1 cellular context compared by ENCODE assay signal in the genomic region with DNA sequence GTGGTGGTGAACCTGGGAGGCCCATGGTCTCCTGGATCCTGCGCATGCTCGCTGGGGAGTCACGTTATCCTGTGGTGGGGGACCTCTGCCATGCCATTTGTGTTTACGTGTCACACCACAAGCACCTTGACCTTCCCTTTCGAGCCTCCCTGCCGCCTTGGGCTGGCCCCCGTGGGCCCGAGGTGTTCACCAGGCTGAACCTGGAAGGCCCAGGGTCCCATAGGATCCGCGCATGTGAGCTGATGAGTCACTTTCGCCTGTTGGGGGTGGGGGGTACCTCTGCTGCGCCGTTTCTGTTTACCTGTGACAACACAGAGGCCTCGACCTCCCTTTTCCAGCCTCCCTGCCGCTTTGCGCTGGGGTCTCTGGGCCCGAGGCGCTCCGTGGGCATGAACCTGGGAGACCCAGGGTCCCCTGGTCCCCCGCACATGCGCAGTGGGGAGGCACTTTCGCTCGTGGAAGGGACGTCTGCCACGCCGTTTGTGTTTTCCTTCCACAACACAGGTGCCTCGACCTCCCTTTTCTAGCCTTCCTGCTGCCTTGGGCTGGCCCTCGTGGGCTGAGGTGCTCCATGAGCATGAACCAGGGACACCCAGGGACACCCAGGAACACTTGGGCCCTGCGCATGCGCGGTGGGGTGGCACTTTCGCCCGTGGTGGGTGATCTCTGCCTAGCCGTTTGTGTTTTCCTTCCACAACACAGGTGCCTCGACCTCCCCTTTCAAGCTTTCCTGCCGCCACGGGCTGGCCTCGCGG.
TF ChIP-seq lines count a peak whose summit lies in the region.

No MANE protein-coding gene starts in this region.

TF ChIP-seq in K562, 482 proteins besides CTCF, POLR2A, EP300 and RAD21 (continued from another document):
- TF ChIP-seq U2AF1 (optimal IDR thresholded peaks at IDR 0.05; ENCODE audit: low read depth, low read length) (no peak), HDAC8 (tag; IDR thresholded peaks at IDR 0.05) (no peak), TCF7 (IDR thresholded peaks at IDR 0.05; ENCODE audit: borderline replicate concordance) (no peak), ZBED1 (IDR thresholded peaks at IDR 0.05) (no peak), FIP1L1 (IDR thresholded peaks at IDR 0.05; ENCODE audit: low read depth, low read length, poor library complexity, severe bottlenecking) (no peak), ZFP30 (CRISPR knock-in tag; IDR thresholded peaks at IDR 0.05; ENCODE audit: borderline replicate concordance) (no peak), ZBTB2 (IDR thresholded peaks at IDR 0.05) (peak; percentile 92), MEIS2 (IDR thresholded peaks at IDR 0.05; ENCODE audit: partially characterized antibody) (peak; percentile 51), ETV1 (tag; conservative IDR thresholded peaks at IDR 0.05; ENCODE audit: low read depth) (no peak), POLR2AphosphoS2 (IDR thresholded peaks at IDR 0.05; ENCODE audit: low read length) (no peak), L3MBTL2 (IDR thresholded peaks at IDR 0.05) (0 out of 2 replicates have a peak, but pooled peaks have one; percentile 23), CCNT2 (IDR thresholded peaks at IDR 0.05; ENCODE audit: borderline replicate concordance, extremely low read depth, insufficient read length, low read depth, low read length) (no peak), MYNN (IDR thresholded peaks at IDR 0.05) (no peak), MYNN (CRISPR knock-in tag; IDR thresholded peaks at IDR 0.05) (no peak), JUND (IDR thresholded peaks at IDR 0.05; ENCODE audit: borderline replicate concordance, low read depth, low read length) (peak; percentile 56; the same call in 1 of the 2 replicates), JUND (tag; IDR thresholded peaks at IDR 0.05; ENCODE audit: borderline replicate concordance, low read depth, low read length) (no peak; the same call in 2 of the 3 replicates), MBD1 (CRISPR knock-in tag; IDR thresholded peaks at IDR 0.05) (no peak), SIRT6 (IDR thresholded peaks at IDR 0.05; ENCODE audit: low read depth, low read length) (no peak), FOXK2 (conservative IDR thresholded peaks at IDR 0.05 in 1 of 2, IDR thresholded peaks at IDR 0.05 in 1 of 2; ENCODE audit: low read depth in 2 of 2) (no peak)
- TF ChIP-seq, protein P1, sequence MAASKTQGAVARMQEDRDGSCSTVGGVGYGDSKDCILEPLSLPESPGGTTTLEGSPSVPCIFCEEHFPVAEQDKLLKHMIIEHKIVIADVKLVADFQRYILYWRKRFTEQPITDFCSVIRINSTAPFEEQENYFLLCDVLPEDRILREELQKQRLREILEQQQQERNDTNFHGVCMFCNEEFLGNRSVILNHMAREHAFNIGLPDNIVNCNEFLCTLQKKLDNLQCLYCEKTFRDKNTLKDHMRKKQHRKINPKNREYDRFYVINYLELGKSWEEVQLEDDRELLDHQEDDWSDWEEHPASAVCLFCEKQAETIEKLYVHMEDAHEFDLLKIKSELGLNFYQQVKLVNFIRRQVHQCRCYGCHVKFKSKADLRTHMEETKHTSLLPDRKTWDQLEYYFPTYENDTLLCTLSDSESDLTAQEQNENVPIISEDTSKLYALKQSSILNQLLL (CRISPR knock-in tag; IDR thresholded peaks at IDR 0.05; ENCODE audit: borderline replicate concordance) = no peak
- TF ChIP-seq, protein P2, sequence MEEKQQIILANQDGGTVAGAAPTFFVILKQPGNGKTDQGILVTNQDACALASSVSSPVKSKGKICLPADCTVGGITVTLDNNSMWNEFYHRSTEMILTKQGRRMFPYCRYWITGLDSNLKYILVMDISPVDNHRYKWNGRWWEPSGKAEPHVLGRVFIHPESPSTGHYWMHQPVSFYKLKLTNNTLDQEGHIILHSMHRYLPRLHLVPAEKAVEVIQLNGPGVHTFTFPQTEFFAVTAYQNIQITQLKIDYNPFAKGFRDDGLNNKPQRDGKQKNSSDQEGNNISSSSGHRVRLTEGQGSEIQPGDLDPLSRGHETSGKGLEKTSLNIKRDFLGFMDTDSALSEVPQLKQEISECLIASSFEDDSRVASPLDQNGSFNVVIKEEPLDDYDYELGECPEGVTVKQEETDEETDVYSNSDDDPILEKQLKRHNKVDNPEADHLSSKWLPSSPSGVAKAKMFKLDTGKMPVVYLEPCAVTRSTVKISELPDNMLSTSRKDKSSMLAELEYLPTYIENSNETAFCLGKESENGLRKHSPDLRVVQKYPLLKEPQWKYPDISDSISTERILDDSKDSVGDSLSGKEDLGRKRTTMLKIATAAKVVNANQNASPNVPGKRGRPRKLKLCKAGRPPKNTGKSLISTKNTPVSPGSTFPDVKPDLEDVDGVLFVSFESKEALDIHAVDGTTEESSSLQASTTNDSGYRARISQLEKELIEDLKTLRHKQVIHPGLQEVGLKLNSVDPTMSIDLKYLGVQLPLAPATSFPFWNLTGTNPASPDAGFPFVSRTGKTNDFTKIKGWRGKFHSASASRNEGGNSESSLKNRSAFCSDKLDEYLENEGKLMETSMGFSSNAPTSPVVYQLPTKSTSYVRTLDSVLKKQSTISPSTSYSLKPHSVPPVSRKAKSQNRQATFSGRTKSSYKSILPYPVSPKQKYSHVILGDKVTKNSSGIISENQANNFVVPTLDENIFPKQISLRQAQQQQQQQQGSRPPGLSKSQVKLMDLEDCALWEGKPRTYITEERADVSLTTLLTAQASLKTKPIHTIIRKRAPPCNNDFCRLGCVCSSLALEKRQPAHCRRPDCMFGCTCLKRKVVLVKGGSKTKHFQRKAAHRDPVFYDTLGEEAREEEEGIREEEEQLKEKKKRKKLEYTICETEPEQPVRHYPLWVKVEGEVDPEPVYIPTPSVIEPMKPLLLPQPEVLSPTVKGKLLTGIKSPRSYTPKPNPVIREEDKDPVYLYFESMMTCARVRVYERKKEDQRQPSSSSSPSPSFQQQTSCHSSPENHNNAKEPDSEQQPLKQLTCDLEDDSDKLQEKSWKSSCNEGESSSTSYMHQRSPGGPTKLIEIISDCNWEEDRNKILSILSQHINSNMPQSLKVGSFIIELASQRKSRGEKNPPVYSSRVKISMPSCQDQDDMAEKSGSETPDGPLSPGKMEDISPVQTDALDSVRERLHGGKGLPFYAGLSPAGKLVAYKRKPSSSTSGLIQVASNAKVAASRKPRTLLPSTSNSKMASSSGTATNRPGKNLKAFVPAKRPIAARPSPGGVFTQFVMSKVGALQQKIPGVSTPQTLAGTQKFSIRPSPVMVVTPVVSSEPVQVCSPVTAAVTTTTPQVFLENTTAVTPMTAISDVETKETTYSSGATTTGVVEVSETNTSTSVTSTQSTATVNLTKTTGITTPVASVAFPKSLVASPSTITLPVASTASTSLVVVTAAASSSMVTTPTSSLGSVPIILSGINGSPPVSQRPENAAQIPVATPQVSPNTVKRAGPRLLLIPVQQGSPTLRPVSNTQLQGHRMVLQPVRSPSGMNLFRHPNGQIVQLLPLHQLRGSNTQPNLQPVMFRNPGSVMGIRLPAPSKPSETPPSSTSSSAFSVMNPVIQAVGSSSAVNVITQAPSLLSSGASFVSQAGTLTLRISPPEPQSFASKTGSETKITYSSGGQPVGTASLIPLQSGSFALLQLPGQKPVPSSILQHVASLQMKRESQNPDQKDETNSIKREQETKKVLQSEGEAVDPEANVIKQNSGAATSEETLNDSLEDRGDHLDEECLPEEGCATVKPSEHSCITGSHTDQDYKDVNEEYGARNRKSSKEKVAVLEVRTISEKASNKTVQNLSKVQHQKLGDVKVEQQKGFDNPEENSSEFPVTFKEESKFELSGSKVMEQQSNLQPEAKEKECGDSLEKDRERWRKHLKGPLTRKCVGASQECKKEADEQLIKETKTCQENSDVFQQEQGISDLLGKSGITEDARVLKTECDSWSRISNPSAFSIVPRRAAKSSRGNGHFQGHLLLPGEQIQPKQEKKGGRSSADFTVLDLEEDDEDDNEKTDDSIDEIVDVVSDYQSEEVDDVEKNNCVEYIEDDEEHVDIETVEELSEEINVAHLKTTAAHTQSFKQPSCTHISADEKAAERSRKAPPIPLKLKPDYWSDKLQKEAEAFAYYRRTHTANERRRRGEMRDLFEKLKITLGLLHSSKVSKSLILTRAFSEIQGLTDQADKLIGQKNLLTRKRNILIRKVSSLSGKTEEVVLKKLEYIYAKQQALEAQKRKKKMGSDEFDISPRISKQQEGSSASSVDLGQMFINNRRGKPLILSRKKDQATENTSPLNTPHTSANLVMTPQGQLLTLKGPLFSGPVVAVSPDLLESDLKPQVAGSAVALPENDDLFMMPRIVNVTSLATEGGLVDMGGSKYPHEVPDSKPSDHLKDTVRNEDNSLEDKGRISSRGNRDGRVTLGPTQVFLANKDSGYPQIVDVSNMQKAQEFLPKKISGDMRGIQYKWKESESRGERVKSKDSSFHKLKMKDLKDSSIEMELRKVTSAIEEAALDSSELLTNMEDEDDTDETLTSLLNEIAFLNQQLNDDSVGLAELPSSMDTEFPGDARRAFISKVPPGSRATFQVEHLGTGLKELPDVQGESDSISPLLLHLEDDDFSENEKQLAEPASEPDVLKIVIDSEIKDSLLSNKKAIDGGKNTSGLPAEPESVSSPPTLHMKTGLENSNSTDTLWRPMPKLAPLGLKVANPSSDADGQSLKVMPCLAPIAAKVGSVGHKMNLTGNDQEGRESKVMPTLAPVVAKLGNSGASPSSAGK (IDR thresholded peaks at IDR 0.05) = peak; percentile 42; the same call in 1 of the 2 replicates
- TF ChIP-seq, protein P3, sequence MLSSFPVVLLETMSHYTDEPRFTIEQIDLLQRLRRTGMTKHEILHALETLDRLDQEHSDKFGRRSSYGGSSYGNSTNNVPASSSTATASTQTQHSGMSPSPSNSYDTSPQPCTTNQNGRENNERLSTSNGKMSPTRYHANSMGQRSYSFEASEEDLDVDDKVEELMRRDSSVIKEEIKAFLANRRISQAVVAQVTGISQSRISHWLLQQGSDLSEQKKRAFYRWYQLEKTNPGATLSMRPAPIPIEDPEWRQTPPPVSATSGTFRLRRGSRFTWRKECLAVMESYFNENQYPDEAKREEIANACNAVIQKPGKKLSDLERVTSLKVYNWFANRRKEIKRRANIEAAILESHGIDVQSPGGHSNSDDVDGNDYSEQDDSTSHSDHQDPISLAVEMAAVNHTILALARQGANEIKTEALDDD (IDR thresholded peaks at IDR 0.05) = no peak
